Comparison of ENCODE assay signal across 12 cellular contexts in genomic region chr3:110624571-110624970, GRCh38.
"Had no signal": no experiment of that assay in that cellular context is flagged by ENCODE, and none has a peak within 500 bp of the region (broad histone marks: within the 10 kb centered on the region; RNA-seq: fewer than 3 reads in every experiment).

No MANE protein-coding gene starts in this region.

- H3K27ac ChIP-seq: prostate gland, suprapubic skin had no signal

- H3K27ac Mint-ChIP-seq: activated B cell treated with CpG ODN at 0.5 μM for 24 hours; activated naive CD8-positive, alpha-beta T cell; T-helper 17 cell had no signal

- H3K9me3 ChIP-seq: mucosa of descending colon, prostate gland, suprapubic skin had no signal

- ATAC-seq: mucosa of descending colon; naive thymus-derived CD8-positive, alpha-beta T cell; sciatic nerve; T-helper 17 cell had no signal

- H3K36me3 ChIP-seq: prostate gland, suprapubic skin had no signal

- DNase-seq: activated B cell treated with CpG ODN at 0.5 μM for 24 hours; mucosa of descending colon; naive thymus-derived CD8-positive, alpha-beta T cell; nucleus accumbens; stimulated activated CD4-positive, alpha-beta T cell treated with anti-CD3 and anti-CD28 coated beads, Interleukin-12 subunit alpha, Interleukin-12 subunit beta, amount 100 ng/mL, for 4 hours; stimulated activated naive CD4-positive, alpha-beta T cell treated with Interleukin-2 at 50 U/mL for 16 hours; T-helper 17 cell had no signal

- H3K4me1 ChIP-seq: prostate gland, suprapubic skin had no signal

- H3K9me3 Mint-ChIP-seq: activated B cell treated with CpG ODN at 0.5 μM for 24 hours; naive thymus-derived CD8-positive, alpha-beta T cell had no signal

- H3K27me3 ChIP-seq: suprapubic skin had no signal

- H3K36me3 Mint-ChIP-seq: activated naive CD8-positive, alpha-beta T cell; naive thymus-derived CD8-positive, alpha-beta T cell had no signal

- H3K4me3 ChIP-seq: lung, mucosa of descending colon, prostate gland, suprapubic skin had no signal
